In the genomic region with DNA sequence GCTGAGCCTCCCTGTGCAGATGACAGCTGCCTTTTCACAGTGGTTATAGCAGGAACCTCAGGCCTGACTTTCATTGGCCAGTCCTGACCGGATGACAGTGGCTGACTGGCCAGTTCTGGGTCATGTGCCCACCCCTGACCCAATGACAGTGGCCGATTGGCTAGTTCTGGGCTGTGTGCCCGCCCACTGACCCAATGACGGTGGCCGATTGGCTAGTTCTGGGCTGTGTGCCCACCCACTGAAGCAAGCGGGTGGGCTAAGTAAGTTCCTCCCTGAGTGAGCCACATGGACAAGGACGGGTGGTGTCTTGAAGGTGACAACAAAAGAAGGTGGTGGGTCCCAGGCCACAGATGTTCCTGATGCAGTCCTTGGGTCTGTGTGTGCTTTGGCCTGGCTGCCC, we compare ENCODE assay signal across 8 cellular contexts. TPM values are rescaled to one million over a fixed set of nuclear protein-coding genes. Genes with fewer than 3 reads are reported as not detected.
A peak's percentile ranks its signal among the peaks of the same experiment; 100 is the strongest.
DNase-seq lines count a peak whose midpoint lies in the region; ATAC-seq and TF ChIP-seq lines count a peak whose summit lies in the region.

No MANE protein-coding gene starts in this region.

- POLR2A ChIA-PET in CD8-positive, alpha-beta T cell (lab: Charles Lee): no interaction called here
- POLR2A ChIA-PET in HEK293T (lab: Yijun Ruan, JAX): interaction anchor here (1.2 to 2.4 kb wide), 2 partner anchors 12 to 14 kb away, joined by 4 to 10 read pairs; no protein-coding TSS in a partner anchor

- no peaks in the 10 kb centered on the region for H3K27me3 Mint-ChIP-seq in CD8-positive, alpha-beta T cell (ENCODE audit: low read depth)

- no peak overlapping the region for H3K27ac ChIP-seq in CD8-positive, alpha-beta T cell (ENCODE audit: low read depth, low read length)
- H3K27ac ChIP-seq in adrenal gland: peak overlapping the region in 1 of 5 donors; percentile 71
- H3K27ac ChIP-seq in left lung: peak overlapping the region in 1 of 2 donors; percentile 91

- no peaks in the 10 kb centered on the region for H3K36me3 ChIP-seq in CD8-positive, alpha-beta T cell (ENCODE audit: insufficient read depth, low read length)
- H3K36me3 ChIP-seq in adrenal gland (replicated peaks in 1 of 2) (peaks cover 0 to 7% of the 10 kb centered on the region in 2 donors), left lung (peaks cover 0 to 77% of the 10 kb centered on the region in 2 donors)

- H3K4me1 Mint-ChIP-seq in CD8-positive, alpha-beta T cell (ENCODE audit: low read depth): no peaks in the 10 kb centered on the region

- no peaks in the 10 kb centered on the region for H3K9me3 Mint-ChIP-seq in CD8-positive, alpha-beta T cell

- intact Hi-C loops in CD8-positive, alpha-beta T cell (cut with DNase I, micrococcal nuclease): no loop called here
- intact Hi-C loops in adrenal gland (cut with DNase I) (no loop called here), left lung (cut with DNase I) (no loop called here)

- no peak for TF ChIP-seq CTCF in CD8-positive, alpha-beta T cell (IDR thresholded peaks at IDR 0.05)
- TF ChIP-seq CTCF in adrenal gland (IDR thresholded peaks at IDR 0.05) (no peak), left lung (IDR thresholded peaks at IDR 0.05) (no peak)

- DNase-seq in CD8-positive, alpha-beta T cell: no peak
- DNase-seq in HEK293T (ENCODE audit: extremely low spot score) (peak; percentile 54), adrenal gland (peak in 6 of 7 donors; percentile 42 to 77 (median 52)), left lung (peak in 1 of 2 donors; percentile 68)
- DNase-seq in activated effector memory CD4-positive, alpha-beta T cell treated with anti-CD3 and anti-CD28 coated beads, Interleukin-2, amount 50 U/mL, for 16 hours: no peak

- no peak overlapping the region for H3K4me3 ChIP-seq in CD8-positive, alpha-beta T cell (ENCODE audit: low read depth, low read length)
- H3K4me3 ChIP-seq in adrenal gland (no peak overlapping the region), left lung (peak overlapping the region in 1 of 2 donors; percentile 36)

- no peaks in the 10 kb centered on the region for H3K27me3 ChIP-seq in CD8-positive, alpha-beta T cell (ENCODE audit: insufficient read depth, low read length)
- no peaks in the 10 kb centered on the region for H3K27me3 ChIP-seq in adrenal gland
- no peaks in the 10 kb centered on the region for H3K27me3 ChIP-seq in left lung

- no peaks in the 10 kb centered on the region for H3K4me1 ChIP-seq in CD8-positive, alpha-beta T cell (ENCODE audit: insufficient read depth, low read length)
- H3K4me1 ChIP-seq in adrenal gland (replicated peaks in 1 of 2) (no peaks in the 10 kb centered on the region), left lung (peaks cover 0 to 22% of the 10 kb centered on the region in 2 donors)

- no peaks in the 10 kb centered on the region for H3K9me3 ChIP-seq in CD8-positive, alpha-beta T cell (ENCODE audit: low read length)
- H3K9me3 ChIP-seq in adrenal gland (replicated peaks in 1 of 3): no peaks in the 10 kb centered on the region
- no peaks in the 10 kb centered on the region for H3K9me3 ChIP-seq in left lung

- CTCF ChIA-PET in CD8-positive, alpha-beta T cell (lab: Charles Lee): no interaction called here
- CTCF ChIA-PET in HEK293T (lab: Yijun Ruan, JAX): no interaction called here

- H3K36me3 Mint-ChIP-seq in CD8-positive, alpha-beta T cell: peaks cover 56% of the 10 kb centered on the region

- no peak for TF ChIP-seq POLR2A in adrenal gland (IDR thresholded peaks at IDR 0.05)

- H3K27ac Mint-ChIP-seq in CD8-positive, alpha-beta T cell: no peak overlapping the region

- peak; percentile 42 for ATAC-seq in CD8-positive, alpha-beta T cell
- ATAC-seq in left lung (peak; percentile 42), GM18868 (IDR thresholded peaks at IDR 0.05; ENCODE audit: unreplicated experiment) (no peak), GM18502 (IDR thresholded peaks at IDR 0.05; ENCODE audit: poor library complexity, unreplicated experiment) (no peak), HG03565 (IDR thresholded peaks at IDR 0.05; ENCODE audit: unreplicated experiment) (no peak)

- no peak overlapping the region for H3K4me3 Mint-ChIP-seq in CD8-positive, alpha-beta T cell

- WGBS in adrenal gland, 4 donors: 90 to 100% (median 93%) methylated on average over 4 to 7 of the region's 7 CpGs

TF ChIP-seq in HEK293T, 16 proteins besides CTCF, POLR2A, EP300 and RAD21:
- TF ChIP-seq SP1 (IDR thresholded peaks at IDR 0.05) (no peak), CTBP1 (IDR thresholded peaks at IDR 0.05; ENCODE audit: borderline replicate concordance) (no peak), BHLHE40 (IDR thresholded peaks at IDR 0.05; ENCODE audit: borderline replicate concordance) (no peak), TARDBP (IDR thresholded peaks at IDR 0.05) (no peak), LEF1 (IDR thresholded peaks at IDR 0.05; ENCODE audit: borderline replicate concordance) (no peak), NFRKB (IDR thresholded peaks at IDR 0.05) (no peak), ARNT (IDR thresholded peaks at IDR 0.05) (no peak)
- TF ChIP-seq, protein P1, sequence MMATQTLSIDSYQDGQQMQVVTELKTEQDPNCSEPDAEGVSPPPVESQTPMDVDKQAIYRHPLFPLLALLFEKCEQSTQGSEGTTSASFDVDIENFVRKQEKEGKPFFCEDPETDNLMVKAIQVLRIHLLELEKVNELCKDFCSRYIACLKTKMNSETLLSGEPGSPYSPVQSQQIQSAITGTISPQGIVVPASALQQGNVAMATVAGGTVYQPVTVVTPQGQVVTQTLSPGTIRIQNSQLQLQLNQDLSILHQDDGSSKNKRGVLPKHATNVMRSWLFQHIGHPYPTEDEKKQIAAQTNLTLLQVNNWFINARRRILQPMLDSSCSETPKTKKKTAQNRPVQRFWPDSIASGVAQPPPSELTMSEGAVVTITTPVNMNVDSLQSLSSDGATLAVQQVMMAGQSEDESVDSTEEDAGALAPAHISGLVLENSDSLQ (IDR thresholded peaks at IDR 0.05): peak; percentile 65

RNA-seq across cellular contexts. Expression of a gene that starts 9.5 kb away (rescaled TPM):
- total RNA-seq in CD8-positive, alpha-beta T cell: 10 to 100 TPM; 27.1 to 30.0 TPM
- total RNA-seq in adrenal gland: 10 to 100 TPM; 44.2 to 95.0 (median 62.7) TPM
- 10 to 100 TPM; 21.4 to 89.1 (median 89.0) TPM for polyA plus RNA-seq in adrenal gland
- 10 to 100 TPM; 57.1 to 70.4 TPM for total RNA-seq in left lung

RNA-seq across cellular contexts. Expression of a gene that starts 34.9 kb away (rescaled TPM):
- total RNA-seq in CD8-positive, alpha-beta T cell: under 1 TPM; 0.62 to 0.86 TPM
- total RNA-seq in adrenal gland (10 to 100 TPM in 7 of 8 donors, 1 to 10 TPM in 1; 6.4 to 63.8 (median 18.2) TPM), left lung (10 to 100 TPM; 17.4 to 54.2 TPM)
- polyA plus RNA-seq in adrenal gland: 10 to 100 TPM; 12.5 to 13.2 (median 12.9) TPM

RNA-seq across cellular contexts. Expression of a gene that starts 39.4 kb away (rescaled TPM):
- total RNA-seq in CD8-positive, alpha-beta T cell: 1 to 10 TPM; 5.4 to 6.4 TPM
- total RNA-seq in adrenal gland (1 to 10 TPM in 7 of 8 donors, under 1 TPM in 1; 0.72 to 8.2 (median 5.7) TPM), left lung (1 to 10 TPM; 3.5 to 3.9 TPM)
- polyA plus RNA-seq in adrenal gland: 10 to 100 TPM in 2 of 3 donors, under 1 TPM in 1; 0.55 to 20.4 (median 10.0) TPM

Comparison
In these comparisons a context has a peak if more than half of its experiments do, and no peak if none do; other contexts are left out.
1. ATAC-seq: peak in CD8-positive, alpha-beta T cell (single experiment) and left lung (single experiment); none in GM18868 (single experiment), GM18502 (single experiment) and HG03565 (single experiment).
2. DNase-seq: peak in HEK293T (single experiment) and adrenal gland (6 of 7); none in CD8-positive, alpha-beta T cell (0 of 7) and activated effector memory CD4-positive, alpha-beta T cell treated with anti-CD3 and anti-CD28 coated beads, Interleukin-2, amount 50 U/mL, for 16 hours (single experiment).